ENCODE assay signal across 31 cellular contexts in the genomic region with DNA sequence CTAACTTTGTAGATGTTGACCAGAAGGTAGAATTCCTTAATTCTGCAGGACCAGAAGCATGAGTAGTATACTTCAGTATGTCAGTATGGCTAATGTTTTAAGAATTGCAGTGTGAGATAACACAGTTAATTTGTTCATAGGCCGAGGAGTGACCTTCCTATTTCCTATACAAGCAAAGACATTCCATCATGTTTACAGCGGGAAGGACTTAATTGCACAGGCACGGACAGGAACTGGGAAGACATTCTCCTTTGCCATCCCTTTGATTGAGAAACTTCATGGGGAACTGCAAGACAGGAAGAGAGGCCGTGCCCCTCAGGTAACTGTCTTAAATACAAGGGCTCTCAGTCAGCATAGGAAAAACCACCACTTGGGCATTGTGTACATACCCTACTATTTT.
"Had no signal": no experiment of that assay in that cellular context is flagged by ENCODE, and none has a peak within 500 bp of the region (broad histone marks: within the 10 kb centered on the region; RNA-seq: fewer than 3 reads in every experiment).

No MANE protein-coding gene starts in this region.

- DNase-seq: activated B cell treated with CpG ODN at 0.5 μM for 24 hours; activated CD4-positive, alpha-beta memory T cell treated with anti-CD3 and anti-CD28 coated beads, Interleukin-2, amount 10 ng/mL, durations not matched to agents 7 days and 5 days; activated CD4-positive, alpha-beta T cell treated with anti-CD3 and anti-CD28 coated beads, Interleukin-2, amount 10 ng/mL, durations not matched to agents 7 days and 5 days; activated CD4-positive, alpha-beta T cell treated with anti-CD3 and anti-CD28 coated beads, Interleukin-2, amount 50 U/mL, for 4 hours; activated CD8-positive, alpha-beta memory T cell treated with anti-CD3 and anti-CD28 coated beads, Interleukin-2, amount 50 U/mL, for 48 hours; activated gamma-delta T cell; activated naive CD4-positive, alpha-beta T cell; activated naive CD4-positive, alpha-beta T cell treated with anti-CD3 and anti-CD28 coated beads, Interleukin-2, amount 10 ng/mL, durations not matched to agents 7 days and 5 days; activated naive CD8-positive, alpha-beta T cell treated with anti-CD3 and anti-CD28 coated beads, Interleukin-2, amount 10 ng/mL, durations not matched to agents 7 days and 5 days; activated T-cell treated with anti-CD3 and anti-CD28 coated beads, Interleukin-2, amount 50 U/mL, for 48 hours; amniotic stem cell; anterior cingulate cortex; brain microvascular endothelial cell; effector CD8-positive, alpha-beta T cell; foreskin fibroblast; head of caudate nucleus; hippocampal formation; T-helper 1 cell; T-helper 17 cell; T1000; WERI-Rb-1 had no signal

- ATAC-seq: activated CD4-positive, CD25-positive, alpha-beta regulatory T cell treated with anti-CD3 and anti-CD28 coated beads, Interleukin-2, amount 50 U/mL, for 24 hours; activated naive CD4-positive, alpha-beta T cell treated with anti-CD3 and anti-CD28 coated beads, Interleukin-2, amount 50 U/mL, for 72 hours; esophagus mucosa; T-helper 17 cell had no signal

- H3K4me3 Mint-ChIP-seq: activated B cell treated with CpG ODN at 0.5 μM for 24 hours; activated CD4-positive, alpha-beta memory T cell treated with anti-CD3 and anti-CD28 coated beads, Interleukin-2, amount 10 ng/mL, durations not matched to agents 7 days and 5 days; activated CD4-positive, alpha-beta T cell treated with anti-CD3 and anti-CD28 coated beads, Interleukin-2, amount 10 ng/mL, durations not matched to agents 7 days and 5 days; activated naive CD4-positive, alpha-beta T cell treated with anti-CD3 and anti-CD28 coated beads, Interleukin-2, amount 10 ng/mL, durations not matched to agents 7 days and 5 days; activated naive CD8-positive, alpha-beta T cell treated with anti-CD3 and anti-CD28 coated beads, Interleukin-2, amount 10 ng/mL, durations not matched to agents 7 days and 5 days; central memory CD8-positive, alpha-beta T cell; T-helper 17 cell; T-helper 2 cell treated with Interferon-gamma antibody and Interleukin-4, amounts not matched to agents 5 μg/mL and 100 μg/mL, for 36 hours had no signal

- H3K27me3 Mint-ChIP-seq: activated B cell treated with CpG ODN at 0.5 μM for 24 hours; activated CD4-positive, alpha-beta memory T cell treated with anti-CD3 and anti-CD28 coated beads, Interleukin-2, amount 10 ng/mL, durations not matched to agents 7 days and 5 days; activated CD4-positive, alpha-beta T cell treated with anti-CD3 and anti-CD28 coated beads, Interleukin-2, amount 10 ng/mL, durations not matched to agents 7 days and 5 days; activated naive CD4-positive, alpha-beta T cell treated with anti-CD3 and anti-CD28 coated beads, Interleukin-2, amount 10 ng/mL, durations not matched to agents 7 days and 5 days; activated naive CD8-positive, alpha-beta T cell treated with anti-CD3 and anti-CD28 coated beads, Interleukin-2, amount 10 ng/mL, durations not matched to agents 7 days and 5 days; central memory CD8-positive, alpha-beta T cell; T-helper 17 cell had no signal

- H3K4me3 ChIP-seq: coronary artery had no signal

- H3K27me3 ChIP-seq: brain microvascular endothelial cell had no signal

- H3K27ac ChIP-seq: brain microvascular endothelial cell, coronary artery, WERI-Rb-1 had no signal

- H3K27ac Mint-ChIP-seq: activated B cell treated with CpG ODN at 0.5 μM for 24 hours; activated CD4-positive, alpha-beta memory T cell treated with anti-CD3 and anti-CD28 coated beads, Interleukin-2, amount 10 ng/mL, durations not matched to agents 7 days and 5 days; activated CD4-positive, alpha-beta T cell treated with anti-CD3 and anti-CD28 coated beads, Interleukin-2, amount 10 ng/mL, durations not matched to agents 7 days and 5 days; activated naive CD4-positive, alpha-beta T cell treated with anti-CD3 and anti-CD28 coated beads, Interleukin-2, amount 10 ng/mL, durations not matched to agents 7 days and 5 days; activated naive CD8-positive, alpha-beta T cell treated with anti-CD3 and anti-CD28 coated beads, Interleukin-2, amount 10 ng/mL, durations not matched to agents 7 days and 5 days; T-helper 2 cell treated with Interferon-gamma antibody and Interleukin-4, amounts not matched to agents 5 μg/mL and 100 μg/mL, for 36 hours had no signal

- FAIRE-seq: astrocyte, bronchial epithelial cell, endometrium, frontal cortex had no signal

- H3K9me3 Mint-ChIP-seq: activated B cell treated with CpG ODN at 0.5 μM for 24 hours; activated CD4-positive, alpha-beta memory T cell treated with anti-CD3 and anti-CD28 coated beads, Interleukin-2, amount 10 ng/mL, durations not matched to agents 7 days and 5 days; activated CD4-positive, alpha-beta T cell treated with anti-CD3 and anti-CD28 coated beads, Interleukin-2, amount 10 ng/mL, durations not matched to agents 7 days and 5 days; activated naive CD4-positive, alpha-beta T cell treated with anti-CD3 and anti-CD28 coated beads, Interleukin-2, amount 10 ng/mL, durations not matched to agents 7 days and 5 days; activated naive CD4-positive, alpha-beta T cell treated with anti-CD3 and anti-CD28 coated beads, Interleukin-2, amount 50 U/mL, for 72 hours; activated naive CD8-positive, alpha-beta T cell treated with anti-CD3 and anti-CD28 coated beads, Interleukin-2, amount 10 ng/mL, durations not matched to agents 7 days and 5 days; central memory CD8-positive, alpha-beta T cell; T-helper 2 cell treated with Interferon-gamma antibody and Interleukin-4, amounts not matched to agents 5 μg/mL and 100 μg/mL, for 36 hours had no signal
